Comparison of ENCODE assay signal across 19 cellular contexts in genomic region chr14:42806909-42807315, GRCh38.
A peak's percentile ranks its signal among the peaks of the same experiment; 100 is the strongest.
DNase-seq lines count a peak whose midpoint lies in the region; ATAC-seq, FAIRE-seq and TF ChIP-seq lines count a peak whose summit lies in the region.
"Had no signal": no experiment of that assay in that cellular context is flagged by ENCODE, and none has a peak within 500 bp of the region (broad histone marks: within the 10 kb centered on the region; RNA-seq: fewer than 3 reads in every experiment).

No MANE protein-coding gene starts in this region.

- no peak overlapping the region for H3K4me3 ChIP-seq in Loucy (ENCODE audit: low read length, poor library complexity, severe bottlenecking)
- H3K4me3 ChIP-seq in astrocyte (ENCODE audit: insufficient read depth, low read depth, low read length): no peak overlapping the region
- no peak overlapping the region for H3K4me3 ChIP-seq in hepatocyte
- H3K4me3 ChIP-seq: colonic mucosa, left lung, right atrium auricular region, upper lobe of left lung had no signal

- H3K4me2 ChIP-seq in Loucy (ENCODE audit: low read depth, low read length, poor library complexity, severe bottlenecking) (peak overlapping the region; percentile 33), astrocyte (ENCODE audit: low read length) (no peak overlapping the region), hepatocyte (peak overlapping the region; percentile 8)

- H3F3A ChIP-seq in Loucy (ENCODE audit: low read depth): no peaks in the 10 kb centered on the region

- H3K27me3 ChIP-seq in Loucy (ENCODE audit: insufficient read depth, low read length, poor library complexity, severe bottlenecking) (no peaks in the 10 kb centered on the region), astrocyte (ENCODE audit: insufficient read depth, low read length) (no peaks in the 10 kb centered on the region), hepatocyte (no peaks in the 10 kb centered on the region)
- H3K27me3 ChIP-seq: colonic mucosa, left lung, right atrium auricular region, upper lobe of left lung had no signal

- H3K36me3 Mint-ChIP-seq in astrocyte (ENCODE audit: low read depth, unreplicated experiment): no peaks in the 10 kb centered on the region

- H3K36me3 ChIP-seq in Loucy (ENCODE audit: insufficient read depth, low read length) (no peaks in the 10 kb centered on the region), astrocyte (ENCODE audit: insufficient read depth, low read length) (no peaks in the 10 kb centered on the region), hepatocyte (replicated peaks; ENCODE audit: insufficient read depth, low read depth) (no peaks in the 10 kb centered on the region)
- H3K36me3 ChIP-seq: colonic mucosa, left lung, right atrium auricular region, upper lobe of left lung had no signal

- DNase-seq in Caki2 (ENCODE audit: low read depth): peak; percentile 1
- DNase-seq in astrocyte (ENCODE audit: low read depth): peak; percentile 77
- peak; percentile 39 for DNase-seq in hepatocyte (ENCODE audit: low spot score)
- no peak for DNase-seq in NCI-H748 treated with DMSO at 0.1 percent for 48 hours (lab: John Stamatoyannopoulos, UW)
- no peak for DNase-seq in putamen (ENCODE audit: low spot score)
- no peak for DNase-seq in pons (ENCODE audit: low spot score)
- DNase-seq: activated CD4-positive, alpha-beta T cell treated with anti-CD3 and anti-CD28 coated beads, Interleukin-2, amount 50 U/mL, for 4 hours; activated naive CD4-positive, alpha-beta T cell treated with anti-CD3 and anti-CD28 coated beads for 36 hours; aorta; colonic mucosa; EL; left lung; MM.1S; NCI-H187 treated with DMSO at 0.1 percent for 48 hours; upper lobe of left lung had no signal

- H3K27ac Mint-ChIP-seq in astrocyte (ENCODE audit: unreplicated experiment): no peak overlapping the region
- H3K27ac Mint-ChIP-seq: activated naive CD4-positive, alpha-beta T cell treated with anti-CD3 and anti-CD28 coated beads for 36 hours; stimulated activated naive CD8-positive, alpha-beta T cell treated with anti-CD3 and anti-CD28 coated beads, Interleukin-15, Interleukin-2, amounts not matched to agents 100 ng/mL and 50 ng/mL, for 24 hours had no signal

- peak overlapping the region; percentile 43; the same call in 1 of the 2 replicates for H2AFZ ChIP-seq in Loucy (ENCODE audit: low read length)
- H2AFZ ChIP-seq in astrocyte (ENCODE audit: low read depth, low read length): no peak overlapping the region
- H2AFZ ChIP-seq in hepatocyte: no peak overlapping the region

- H3K79me2 ChIP-seq in Loucy (ENCODE audit: insufficient read depth, low read length) (no peaks in the 10 kb centered on the region), astrocyte (ENCODE audit: insufficient read depth, low read length) (no peaks in the 10 kb centered on the region), hepatocyte (no peaks in the 10 kb centered on the region)

- H3K4me1 Mint-ChIP-seq in astrocyte (ENCODE audit: low read depth, unreplicated experiment): no peaks in the 10 kb centered on the region

- H4K20me1 ChIP-seq in Loucy (ENCODE audit: insufficient read depth, low read length, poor library complexity, severe bottlenecking) (no peaks in the 10 kb centered on the region), astrocyte (ENCODE audit: insufficient read depth, low read length) (no peaks in the 10 kb centered on the region), hepatocyte (ENCODE audit: insufficient read depth, poor library complexity, severe bottlenecking) (no peaks in the 10 kb centered on the region)

- no peak overlapping the region for H3K4me3 Mint-ChIP-seq in astrocyte (ENCODE audit: unreplicated experiment)
- H3K4me3 Mint-ChIP-seq: activated naive CD4-positive, alpha-beta T cell treated with anti-CD3 and anti-CD28 coated beads for 36 hours; stimulated activated naive CD8-positive, alpha-beta T cell treated with anti-CD3 and anti-CD28 coated beads, Interleukin-15, Interleukin-2, amounts not matched to agents 100 ng/mL and 50 ng/mL, for 24 hours had no signal

- no peaks in the 10 kb centered on the region for H3K9me3 Mint-ChIP-seq in astrocyte (ENCODE audit: unreplicated experiment)
- H3K9me3 Mint-ChIP-seq: activated naive CD4-positive, alpha-beta T cell treated with anti-CD3 and anti-CD28 coated beads for 36 hours had no signal

- in situ Hi-C loops in Caki2 (cut with HindIII; ENCODE audit: low pct_unique_long_range_greater_than_20kb, low sequenced_read_pairs): no loop called here

- no peak overlapping the region for H3K27ac ChIP-seq in astrocyte (ENCODE audit: low read depth, low read length)
- H3K27ac ChIP-seq in hepatocyte: peak overlapping the region; percentile 18
- H3K27ac ChIP-seq: colonic mucosa, left lung, right atrium auricular region, upper lobe of left lung had no signal

- H3K4me1 ChIP-seq in Loucy (ENCODE audit: insufficient read depth, low read length, poor library complexity, severe bottlenecking) (peaks cover 11% of the 10 kb centered on the region), astrocyte (ENCODE audit: insufficient read depth, low read length) (no peaks in the 10 kb centered on the region), hepatocyte (ENCODE audit: insufficient read depth) (no peaks in the 10 kb centered on the region)
- H3K4me1 ChIP-seq: colonic mucosa, left lung, right atrium auricular region, upper lobe of left lung had no signal

- 43% methylated on average over 2 of the region's 2 CpGs for WGBS in hepatocyte (ENCODE audit: low lambda C conversion rate, missing lambda C conversion rate)

- no peaks in the 10 kb centered on the region for H3K27me3 Mint-ChIP-seq in astrocyte (ENCODE audit: low read depth, unreplicated experiment)
- H3K27me3 Mint-ChIP-seq: stimulated activated naive CD8-positive, alpha-beta T cell treated with anti-CD3 and anti-CD28 coated beads, Interleukin-15, Interleukin-2, amounts not matched to agents 100 ng/mL and 50 ng/mL, for 24 hours had no signal

- H3K9ac ChIP-seq in Loucy (ENCODE audit: low read depth, low read length, poor library complexity, severe bottlenecking) (no peak overlapping the region), astrocyte (ENCODE audit: low read length) (no peak overlapping the region)

- no peak for FAIRE-seq in astrocyte (lab: Jason Lieb, UNC)

- no peaks in the 10 kb centered on the region for H3K9me3 ChIP-seq in Loucy (ENCODE audit: insufficient read depth, low read depth, low read length)
- H3K9me3 ChIP-seq in astrocyte (ENCODE audit: insufficient read depth, low read depth, low read length): no peaks in the 10 kb centered on the region
- no peaks in the 10 kb centered on the region for H3K9me3 ChIP-seq in hepatocyte (ENCODE audit: low read depth)
- H3K9me3 ChIP-seq: colonic mucosa, left lung, right atrium auricular region, upper lobe of left lung had no signal

- TF ChIP-seq CTCF in Loucy (conservative IDR thresholded peaks at IDR 0.05; ENCODE audit: low read length): no peak
- TF ChIP-seq CTCF in astrocyte (IDR thresholded peaks at IDR 0.05; ENCODE audit: insufficient read depth, low read depth, low read length): no peak
- no peak for TF ChIP-seq CTCF in hepatocyte (IDR thresholded peaks at IDR 0.05; ENCODE audit: poor library complexity)

- no peak for ATAC-seq in HG02763 (IDR thresholded peaks at IDR 0.05; ENCODE audit: unreplicated experiment)
- ATAC-seq: left lung had no signal

- H3K9me2 ChIP-seq in Loucy (replicated peaks; ENCODE audit: low read depth, low read length): no peaks in the 10 kb centered on the region
- H3K9me2 ChIP-seq in hepatocyte (replicated peaks; ENCODE audit: insufficient read depth): no peaks in the 10 kb centered on the region

Comparison
In these comparisons a context has a peak if more than half of its experiments do, and no peak if none do; other contexts are left out.
1. DNase-seq: peak in Caki2 (single experiment), astrocyte (single experiment) and hepatocyte (single experiment); none in NCI-H748 treated with DMSO at 0.1 percent for 48 hours (single experiment), putamen (single experiment) and pons (single experiment).